In genomic region chr13:30409911-30410704, GRCh38 we compare ENCODE assay signal across 1 cellular context.
A peak's percentile ranks its signal among the peaks of the same experiment; 100 is the strongest.
TF ChIP-seq lines count a peak whose summit lies in the region.

No MANE protein-coding gene starts in this region.

TF ChIP-seq in HCT116, 20 proteins besides CTCF, POLR2A, EP300 and RAD21 (continued from another document):
- TF ChIP-seq FOSL1 (IDR thresholded peaks at IDR 0.05; ENCODE audit: low read depth): peak; percentile 53; the same call in 1 of the 2 replicates
- TF ChIP-seq TCF7L2 (IDR thresholded peaks at IDR 0.05; ENCODE audit: borderline replicate concordance, extremely low read depth, insufficient read depth, insufficient read length): no peak
